ENCODE assay signal across 24 cellular contexts in genomic region chr3:7146529-7146928, GRCh38.
"Had no signal": no experiment of that assay in that cellular context is flagged by ENCODE, and none has a peak within 500 bp of the region (broad histone marks: within the 10 kb centered on the region; RNA-seq: fewer than 3 reads in every experiment).

No MANE protein-coding gene starts in this region.

- DNase-seq: dermis blood vessel endothelial cell; effector memory CD4-positive, alpha-beta T cell; erythroblast; esophagus squamous epithelium; foreskin melanocyte; hypothalamus; immature natural killer cell; islet precursor cell; mammary epithelial cell; naive thymus-derived CD8-positive, alpha-beta T cell; nephron progenitor cell; nucleus accumbens; right cardiac atrium; sigmoid colon; stimulated activated CD4-positive, alpha-beta T cell treated with anti-CD3 and anti-CD28 coated beads, Interleukin-2, amount 100 ng/mL, for 24 hours; stimulated activated CD4-positive, alpha-beta T cell treated with anti-CD3 and anti-CD28 coated beads, Interleukin-4, amount 100 ng/mL, for 24 hours; stimulated activated naive CD4-positive, alpha-beta T cell treated with Interleukin-2 at 50 U/mL for 16 hours; stomach; tibial artery; uterus had no signal

- H3K27me3 Mint-ChIP-seq: naive thymus-derived CD8-positive, alpha-beta T cell; type B pancreatic cell had no signal

- H3K27ac Mint-ChIP-seq: immature natural killer cell; naive thymus-derived CD8-positive, alpha-beta T cell; nephron progenitor cell; stimulated activated effector memory CD8-positive, alpha-beta T cell treated with anti-CD3 and anti-CD28 coated beads, Interleukin-12 subunit alpha, Interleukin-12 subunit beta, amount 100 ng/mL, for 72 hours; type B pancreatic cell had no signal

- H3K4me3 ChIP-seq: coronary artery, esophagus squamous epithelium, prostate gland, sigmoid colon, stomach, tibial artery, uterus had no signal

- H3K9me3 ChIP-seq: esophagus squamous epithelium, prostate gland, sigmoid colon, stomach, tibial artery, uterus had no signal

- H3K4me1 Mint-ChIP-seq: immature natural killer cell; naive thymus-derived CD8-positive, alpha-beta T cell; stimulated activated effector memory CD8-positive, alpha-beta T cell treated with anti-CD3 and anti-CD28 coated beads, Interleukin-12 subunit alpha, Interleukin-12 subunit beta, amount 100 ng/mL, for 72 hours had no signal

- H3K9me3 Mint-ChIP-seq: nephron progenitor cell, type B pancreatic cell had no signal

- H3K27ac ChIP-seq: coronary artery, esophagus squamous epithelium, prostate gland, sigmoid colon, stomach, tibial artery, uterus had no signal

- ATAC-seq: naive thymus-derived CD8-positive, alpha-beta T cell; right cardiac atrium; stimulated activated effector memory CD8-positive, alpha-beta T cell treated with anti-CD3 and anti-CD28 coated beads, Interleukin-12 subunit alpha, Interleukin-12 subunit beta, amount 100 ng/mL, for 72 hours had no signal

- H3K27me3 ChIP-seq: esophagus squamous epithelium, sigmoid colon, stomach, tibial artery, uterus had no signal

- H3K4me1 ChIP-seq: esophagus squamous epithelium, prostate gland, sigmoid colon, stomach, tibial artery, uterus had no signal

- H3K4me3 Mint-ChIP-seq: immature natural killer cell; naive thymus-derived CD8-positive, alpha-beta T cell; nephron progenitor cell; stimulated activated effector memory CD8-positive, alpha-beta T cell treated with anti-CD3 and anti-CD28 coated beads, Interleukin-12 subunit alpha, Interleukin-12 subunit beta, amount 100 ng/mL, for 72 hours; type B pancreatic cell had no signal

- H3K36me3 ChIP-seq: esophagus squamous epithelium, prostate gland, sigmoid colon, stomach, tibial artery, uterus had no signal

- H3K36me3 Mint-ChIP-seq: immature natural killer cell; naive thymus-derived CD8-positive, alpha-beta T cell; stimulated activated effector memory CD8-positive, alpha-beta T cell treated with anti-CD3 and anti-CD28 coated beads, Interleukin-12 subunit alpha, Interleukin-12 subunit beta, amount 100 ng/mL, for 72 hours; type B pancreatic cell had no signal
